14 cellular contexts compared by ENCODE assay signal in genomic region chr3:149898771-149899170, GRCh38.
DNase-seq lines count a peak whose midpoint lies in the region; ATAC-seq and TF ChIP-seq lines count a peak whose summit lies in the region.
"Had no signal": no experiment of that assay in that cellular context is flagged by ENCODE, and none has a peak within 500 bp of the region (broad histone marks: within the 10 kb centered on the region; RNA-seq: fewer than 3 reads in every experiment).

No MANE protein-coding gene starts in this region.

- H3K27me3 ChIP-seq in adipocyte (replicated peaks; ENCODE audit: control insufficient read depth, insufficient read depth, low read length) = no peaks in the 10 kb centered on the region

- DNase-seq in EL (peak; percentile 37), adipocyte (ENCODE audit: low read depth) (peak; percentile 70), foreskin fibroblast (peak; percentile 47 to 64), renal cortical epithelial cell (ENCODE audit: low read depth) (peak; percentile 37), T-helper 1 cell (no peak), NOMO-1 (lab: John Stamatoyannopoulos, UW; ENCODE audit: unreplicated experiment in 2 of 2) (no peak), NCI-H2081 treated with DMSO at 0.1 percent for 48 hours (lab: John Stamatoyannopoulos, UW) (no peak)
- DNase-seq: activated CD8-positive, alpha-beta T cell treated with anti-CD3 and anti-CD28 coated beads for 36 hours; CD8-positive, alpha-beta T cell; effector memory CD8-positive, alpha-beta T cell; KBM-7; NCI-H2107; T-helper 2 cell had no signal

- H3K4me3 ChIP-seq in adipocyte (ENCODE audit: low read length) = peak overlapping the region; percentile 3
- H3K4me3 ChIP-seq in foreskin fibroblast (ENCODE audit: low read depth in 1 of 2, low read length in 2 of 2) = no peak overlapping the region

- H3K9me3 ChIP-seq in adipocyte (ENCODE audit: control insufficient read depth, low read length) = no peaks in the 10 kb centered on the region

- TF ChIP-seq CTCF in foreskin fibroblast (IDR thresholded peaks at IDR 0.05; ENCODE audit: low read depth, low read length) = no peak

- no peak overlapping the region for H3K9ac ChIP-seq in adipocyte (ENCODE audit: low read length)

- peaks cover 14% of the 10 kb centered on the region for H3K36me3 ChIP-seq in adipocyte (ENCODE audit: control insufficient read depth, insufficient read depth, low read length, severe bottlenecking)

- H3K4me1 ChIP-seq in adipocyte (ENCODE audit: control insufficient read depth, insufficient read depth, low read length) = peaks cover 35% of the 10 kb centered on the region

- no peak for ATAC-seq in HG03097 (IDR thresholded peaks at IDR 0.05; ENCODE audit: low FRiP score, unreplicated experiment)
- ATAC-seq: activated CD8-positive, alpha-beta T cell treated with anti-CD3 and anti-CD28 coated beads for 36 hours; CD8-positive, alpha-beta T cell; effector memory CD8-positive, alpha-beta T cell had no signal

Comparison
In these comparisons a context has a peak if more than half of its experiments do, and no peak if none do; other contexts are left out.
1. DNase-seq: peak in EL (single experiment), adipocyte (single experiment), foreskin fibroblast (2 of 2) and renal cortical epithelial cell (single experiment); none in T-helper 1 cell (0 of 5), NOMO-1 (0 of 2) and NCI-H2081 treated with DMSO at 0.1 percent for 48 hours (single experiment).